In the genomic region with DNA sequence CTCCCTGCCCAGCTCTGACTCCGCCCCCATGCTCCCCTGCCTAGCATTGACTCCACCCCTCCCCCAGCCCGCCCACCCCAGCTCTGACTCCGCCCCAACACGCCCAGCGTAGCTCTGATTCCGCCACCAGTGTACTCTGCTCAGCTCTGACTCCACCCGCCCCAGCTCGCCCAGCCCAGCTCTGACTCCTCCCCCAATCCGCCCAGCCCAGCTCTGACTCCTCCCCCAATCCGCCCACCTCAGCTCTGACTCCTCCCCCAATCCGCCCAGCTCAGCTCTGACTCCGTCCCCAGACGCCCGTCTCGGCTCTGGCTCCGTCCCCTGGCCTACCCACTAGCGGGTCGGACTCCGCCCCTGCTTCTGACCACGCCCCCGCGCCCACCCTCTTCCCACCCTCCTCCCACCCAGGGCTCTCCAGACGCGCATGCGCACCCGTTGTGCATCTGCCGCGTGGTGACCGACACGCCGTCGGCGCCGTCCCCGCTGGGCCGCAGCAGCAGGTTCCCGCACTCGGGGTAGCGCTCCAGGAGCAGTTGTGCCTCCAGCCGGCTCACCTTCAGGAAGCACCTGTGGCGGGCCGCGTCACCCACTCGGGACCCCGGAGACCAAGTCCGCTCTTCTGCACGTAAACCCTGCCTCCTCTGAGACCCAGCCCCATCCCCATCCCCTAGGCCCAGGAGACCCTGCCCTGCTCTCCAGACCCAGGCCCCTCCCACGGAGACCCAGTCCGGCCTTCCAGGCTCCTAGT, we compare ENCODE assay signal across 8 cellular contexts. TPM values are rescaled to one million over a fixed set of nuclear protein-coding genes. Genes with fewer than 3 reads are reported as not detected.
DNase-seq lines count a peak whose midpoint lies in the region; ATAC-seq and TF ChIP-seq lines count a peak whose summit lies in the region.

No MANE protein-coding gene starts in this region.

- peak overlapping the region; percentile 68 for H2AFZ ChIP-seq in parathyroid adenoma

- peaks cover 35% of the 10 kb centered on the region for H3K4me1 Mint-ChIP-seq in activated naive CD4-positive, alpha-beta T cell treated with anti-CD3 and anti-CD28 coated beads, Interleukin-2, amount 10 ng/mL, durations not matched to agents 7 days and 5 days

- H3K79me2 ChIP-seq in parathyroid adenoma: no peaks in the 10 kb centered on the region

- H3K27ac ChIP-seq in AG04450 (ENCODE audit: low read depth, low read length): no peak overlapping the region
- H3K27ac ChIP-seq in SJCRH30: peak overlapping the region; percentile 37; the same call in 1 of the 2 replicates
- no peak overlapping the region for H3K27ac ChIP-seq in parathyroid adenoma
- H3K27ac ChIP-seq in thymus (ENCODE audit: low read depth): no peak overlapping the region

- H3K27me3 Mint-ChIP-seq in activated naive CD4-positive, alpha-beta T cell treated with anti-CD3 and anti-CD28 coated beads, Interleukin-2, amount 10 ng/mL, durations not matched to agents 7 days and 5 days: peaks cover 27% of the 10 kb centered on the region

- H3K4me3 ChIP-seq in AG04450 (ENCODE audit: low read depth, low read length): peak overlapping the region; percentile 74
- H3K4me3 ChIP-seq in SJCRH30: peak overlapping the region; percentile 58
- H3K4me3 ChIP-seq in parathyroid adenoma (ENCODE audit: low read depth, low read length): peak overlapping the region; percentile 62
- H3K4me3 ChIP-seq in thymus (ENCODE audit: low read length): peak overlapping the region; percentile 37

- no peaks in the 10 kb centered on the region for H3K36me3 Mint-ChIP-seq in activated naive CD4-positive, alpha-beta T cell treated with anti-CD3 and anti-CD28 coated beads, Interleukin-2, amount 10 ng/mL, durations not matched to agents 7 days and 5 days

- H3K4me3 Mint-ChIP-seq in activated naive CD4-positive, alpha-beta T cell treated with anti-CD3 and anti-CD28 coated beads, Interleukin-2, amount 10 ng/mL, durations not matched to agents 7 days and 5 days: peak overlapping the region; percentile 78

- H3K36me3 ChIP-seq in SJCRH30 (no peaks in the 10 kb centered on the region), parathyroid adenoma (ENCODE audit: control insufficient read depth, insufficient read depth, low read length) (no peaks in the 10 kb centered on the region), thymus (ENCODE audit: control insufficient read depth, insufficient read depth) (no peaks in the 10 kb centered on the region)

- DNase-seq in AG04450 (ENCODE audit: low read depth, low spot score) (peak; percentile 94), GM19238 (ENCODE audit: insufficient read length, low spot score) (peak; percentile 93), SJCRH30 (peak; percentile 94 to 95), Right ventricle myocardium superior (peak; percentile 97)
- peak; percentile 96 for DNase-seq in activated naive CD4-positive, alpha-beta T cell treated with anti-CD3 and anti-CD28 coated beads, Interleukin-2, amount 10 ng/mL, durations not matched to agents 7 days and 5 days

- CTCF ChIA-PET in AG04450 (lab: Charles Lee): no interaction called here
- CTCF ChIA-PET in activated naive CD4-positive, alpha-beta T cell treated with anti-CD3 and anti-CD28 coated beads, Interleukin-2, amount 10 ng/mL, durations not matched to agents 7 days and 5 days (lab: Charles Lee): interaction anchor here (0.8 kb wide), 1 partner anchor 327 kb away, joined by 3 read pairs; no protein-coding TSS in a partner anchor

- peak overlapping the region; percentile 90 for H3K27ac Mint-ChIP-seq in activated naive CD4-positive, alpha-beta T cell treated with anti-CD3 and anti-CD28 coated beads, Interleukin-2, amount 10 ng/mL, durations not matched to agents 7 days and 5 days

- WGBS in thymus: under 1% methylated on average over 49 of the region's 49 CpGs

- no peak for TF ChIP-seq CTCF in AG04450 (IDR thresholded peaks at IDR 0.05; ENCODE audit: low read depth, low read length)
- TF ChIP-seq CTCF in parathyroid adenoma (IDR thresholded peaks at IDR 0.05): no peak

- no peak overlapping the region for H3K9ac ChIP-seq in parathyroid adenoma

- POLR2A ChIA-PET in AG04450 (lab: Yijun Ruan, JAX): interaction anchor here (0.6 to 1.5 kb wide), 4 partner anchors 9 to 305 kb away, joined by 3 to 9 read pairs (median 4); a partner anchor contains a TSS

- no peaks in the 10 kb centered on the region for H3K9me3 Mint-ChIP-seq in activated naive CD4-positive, alpha-beta T cell treated with anti-CD3 and anti-CD28 coated beads, Interleukin-2, amount 10 ng/mL, durations not matched to agents 7 days and 5 days

- intact Hi-C loops in Right ventricle myocardium superior (cut with DNase I): no loop called here

- peak; percentile 77 for ATAC-seq in HG03432 (IDR thresholded peaks at IDR 0.05; ENCODE audit: unreplicated experiment)
- peak; percentile 93 for ATAC-seq in Right ventricle myocardium superior (ENCODE audit: poor library complexity)

- H3K4me1 ChIP-seq in SJCRH30 (0 out of 2 replicates have a peak, but pooled peaks cover 2% of the 10 kb centered on the region), parathyroid adenoma (no peaks in the 10 kb centered on the region), thymus (ENCODE audit: control insufficient read depth, insufficient read depth, low read length) (peaks cover 17% of the 10 kb centered on the region)

- peaks cover 10% of the 10 kb centered on the region; the same call in 1 of the 2 replicates for H3K9me3 ChIP-seq in AG04450 (ENCODE audit: control insufficient read depth, insufficient read depth, low read length)
- no peaks in the 10 kb centered on the region for H3K9me3 ChIP-seq in SJCRH30 (replicated peaks)
- no peaks in the 10 kb centered on the region for H3K9me3 ChIP-seq in parathyroid adenoma (ENCODE audit: control insufficient read depth, low read length)
- H3K9me3 ChIP-seq in thymus (ENCODE audit: control insufficient read depth): no peaks in the 10 kb centered on the region

- peak overlapping the region; percentile 78 for H3K4me2 ChIP-seq in parathyroid adenoma (ENCODE audit: low read length)

- no peaks in the 10 kb centered on the region for H3K27me3 ChIP-seq in AG04450 (ENCODE audit: control insufficient read depth, insufficient read depth, low read length)
- no peaks in the 10 kb centered on the region for H3K27me3 ChIP-seq in SJCRH30
- no peaks in the 10 kb centered on the region for H3K27me3 ChIP-seq in parathyroid adenoma (ENCODE audit: control insufficient read depth, insufficient read depth, low read length)
- H3K27me3 ChIP-seq in thymus (ENCODE audit: control insufficient read depth, insufficient read depth): peaks cover 8% of the 10 kb centered on the region

RNA-seq across cellular contexts. Expression of a gene that starts 10.2 kb away (rescaled TPM):
- polyA plus RNA-seq in AG04450 (2011; rRNA removed) (5.3 and 7.4 TPM in 2 replicates), thymus (21.3 TPM)
- 5.3 and 7.5 TPM in 2 replicates for polyA minus RNA-seq in AG04450 (2011; rRNA and poly(A)+ RNA removed)
- total RNA-seq in SJCRH30 (2014; rRNA removed; shearing (Covaris generic)): 9.7 and 11.9 TPM in 2 replicates
- 1.6 TPM for total RNA-seq in Right ventricle myocardium superior

RNA-seq across cellular contexts. Expression of a gene that starts 14.9 kb away (rescaled TPM):
- polyA plus RNA-seq in AG04450 (2011; rRNA removed) (5.1 and 6.5 TPM in 2 replicates), thymus (16.9 TPM)
- polyA minus RNA-seq in AG04450 (2011; rRNA and poly(A)+ RNA removed): 6.7 TPM in 2 replicates
- 3.8 and 8.3 TPM in 2 replicates for total RNA-seq in SJCRH30 (2014; rRNA removed; shearing (Covaris generic))
- 16.6 TPM for total RNA-seq in Right ventricle myocardium superior

RNA-seq across cellular contexts. Expression of a gene that starts 24.0 kb away (rescaled TPM):
- polyA plus RNA-seq in AG04450 (2011; rRNA removed) (6.8 and 8.9 TPM in 2 replicates), thymus (19.2 TPM)
- 9.4 and 9.6 TPM in 2 replicates for polyA minus RNA-seq in AG04450 (2011; rRNA and poly(A)+ RNA removed)
- 23.5 and 24.7 TPM in 2 replicates for total RNA-seq in SJCRH30 (2014; rRNA removed; shearing (Covaris generic))
- not detected for total RNA-seq in Right ventricle myocardium superior

RNA-seq across cellular contexts. Expression of a gene that starts 26.2 kb away (rescaled TPM):
- polyA plus RNA-seq in AG04450 (2011; rRNA removed) (not detected in 2 replicates), thymus (64.8 TPM)
- not detected in 2 replicates for polyA minus RNA-seq in AG04450 (2011; rRNA and poly(A)+ RNA removed)
- 0.30 and 1.5 TPM in 2 replicates for total RNA-seq in SJCRH30 (2014; rRNA removed; shearing (Covaris generic))
- total RNA-seq in Right ventricle myocardium superior: 0.24 TPM

RNA-seq across cellular contexts. Expression of a gene that starts 49.4 kb away (rescaled TPM):
- polyA plus RNA-seq in AG04450 (2011; rRNA removed) (not detected in 2 replicates), thymus (0.57 TPM)
- polyA minus RNA-seq in AG04450 (2011; rRNA and poly(A)+ RNA removed): not detected in 2 replicates
- total RNA-seq in SJCRH30 (2014; rRNA removed; shearing (Covaris generic)): 97.9 and 101 TPM in 2 replicates
- total RNA-seq in Right ventricle myocardium superior: not detected

Comparison
In these comparisons a context has a peak if more than half of its experiments do, and no peak if none do; other contexts are left out.
1. RNA of a gene that starts 24.0 kb away (total RNA-seq): 23.5 to 24.7 TPM in SJCRH30; not detected in Right ventricle myocardium superior (single experiment); every median in the first group is over 10 times any median in the second.
2. Peak in every context shown above with its lines, with median percentiles within 50 percentile points of each other: DNase-seq and H3K4me3 ChIP-seq.